In the genomic region with DNA sequence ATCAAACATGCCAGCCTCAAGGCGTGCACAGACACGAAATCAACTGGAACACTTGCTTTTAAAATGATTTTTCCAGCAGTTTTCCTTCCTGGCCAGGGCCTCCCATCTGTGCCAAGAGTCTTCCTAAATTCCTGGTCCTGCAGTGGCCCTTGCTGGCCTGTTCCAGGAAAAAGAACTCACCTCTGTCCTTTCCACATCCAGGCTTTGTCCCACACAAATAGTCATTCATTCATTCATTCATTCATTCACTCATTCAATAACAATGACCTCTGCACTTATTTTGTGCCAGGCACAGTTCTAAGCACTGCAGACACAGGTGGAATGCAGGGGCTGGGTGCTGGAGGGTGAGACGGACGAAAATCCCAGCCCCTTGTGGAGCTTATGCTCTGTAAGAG, we compare ENCODE assay signal across 22 cellular contexts.
"Had no signal": no experiment of that assay in that cellular context is flagged by ENCODE, and none has a peak within 500 bp of the region (broad histone marks: within the 10 kb centered on the region; RNA-seq: fewer than 3 reads in every experiment).

No MANE protein-coding gene starts in this region.

- H3K4me1 Mint-ChIP-seq: activated naive CD4-positive, alpha-beta T cell treated with anti-CD3 and anti-CD28 coated beads, Interleukin-2, amount 50 U/mL, for 24 hours had no signal

- DNase-seq: activated CD4-positive, alpha-beta T cell treated with anti-CD3 and anti-CD28 coated beads for 48 hours; activated CD4-positive, alpha-beta T cell treated with anti-CD3 and anti-CD28 coated beads, Interleukin-2, amount 50 U/mL, for 4 hours; activated CD4-positive, CD25-positive, alpha-beta regulatory T cell treated with anti-CD3 and anti-CD28 coated beads, Interleukin-2, amount 50 U/mL, for 72 hours; activated CD8-positive, alpha-beta memory T cell treated with anti-CD3 and anti-CD28 coated beads, Interleukin-2, amount 50 U/mL, for 48 hours; activated CD8-positive, alpha-beta T cell treated with anti-CD3 and anti-CD28 coated beads, Interleukin-2, amount 10 ng/mL, durations not matched to agents 7 days and 5 days; activated effector memory CD4-positive, alpha-beta T cell treated with Interleukin-2 at 50 U/mL for 16 hours; activated naive CD4-positive, alpha-beta T cell; activated T-cell treated with anti-CD3 and anti-CD28 coated beads, Interleukin-2, amount 50 U/mL, for 1 hour; aorta; body of pancreas; central memory CD4-positive, alpha-beta T cell; Karpas-422; MM.1S; NCI-H187 treated with DMSO at 0.1 percent for 48 hours; NCI-H2081 treated with DMSO at 0.1 percent for 48 hours; NCI-H774; NK-92 treated with Interleukin-12 subunit alpha and Interleukin-12 subunit beta, amount 100 ng/mL, for 24 hours; SIG-M5; T-helper 17 cell; T-helper 9 cell had no signal

- H3K9me3 ChIP-seq: body of pancreas had no signal

- H3K27ac Mint-ChIP-seq: activated CD8-positive, alpha-beta T cell treated with anti-CD3 and anti-CD28 coated beads, Interleukin-2, amount 10 ng/mL, durations not matched to agents 7 days and 5 days; activated naive CD4-positive, alpha-beta T cell treated with anti-CD3 and anti-CD28 coated beads, Interleukin-2, amount 50 U/mL, for 24 hours; T-helper 17 cell; WTC11 had no signal

- H3K9me3 Mint-ChIP-seq: activated naive CD4-positive, alpha-beta T cell treated with anti-CD3 and anti-CD28 coated beads, Interleukin-2, amount 50 U/mL, for 24 hours; WTC11 had no signal

- H3K4me3 ChIP-seq: body of pancreas had no signal

- H3K36me3 Mint-ChIP-seq: activated naive CD4-positive, alpha-beta T cell treated with anti-CD3 and anti-CD28 coated beads, Interleukin-2, amount 50 U/mL, for 24 hours; WTC11 had no signal

- ATAC-seq: activated CD8-positive, alpha-beta T cell treated with anti-CD3 and anti-CD28 coated beads, Interleukin-2, amount 10 ng/mL, durations not matched to agents 7 days and 5 days; body of pancreas; T-helper 17 cell had no signal

- H3K27ac ChIP-seq: body of pancreas had no signal

- H3K4me1 ChIP-seq: body of pancreas had no signal

- H3K27me3 ChIP-seq: body of pancreas had no signal

- H3K4me3 Mint-ChIP-seq: activated CD8-positive, alpha-beta T cell treated with anti-CD3 and anti-CD28 coated beads, Interleukin-2, amount 10 ng/mL, durations not matched to agents 7 days and 5 days; activated naive CD4-positive, alpha-beta T cell treated with anti-CD3 and anti-CD28 coated beads, Interleukin-2, amount 50 U/mL, for 24 hours; T-helper 17 cell; WTC11 had no signal
